In genomic region chr13:73109969-73110368, GRCh38 we compare ENCODE assay signal across 18 cellular contexts. TPM values are rescaled to one million over a fixed set of nuclear protein-coding genes. Genes with fewer than 3 reads are reported as not detected.
DNase-seq lines count a peak whose midpoint lies in the region; ATAC-seq and TF ChIP-seq lines count a peak whose summit lies in the region.
"Had no signal": no experiment of that assay in that cellular context is flagged by ENCODE, and none has a peak within 500 bp of the region (broad histone marks: within the 10 kb centered on the region; RNA-seq: fewer than 3 reads in every experiment).

No MANE protein-coding gene starts in this region.

- no peak overlapping the region for H3K27ac ChIP-seq in HEK293 (ENCODE audit: extremely low read depth, low read depth, low read length)
- H3K27ac ChIP-seq in heart right ventricle, result no peak overlapping the region
- H3K27ac ChIP-seq: 22Rv1, C4-2B had no signal

- ATAC-seq in GM21390 (IDR thresholded peaks at IDR 0.05; ENCODE audit: unreplicated experiment) (no peak), heart right ventricle (no peak)
- ATAC-seq: A549 had no signal

- peaks cover 17% of the 10 kb centered on the region for H3K4me1 ChIP-seq in Caco-2
- H3K4me1 ChIP-seq in HEK293 (ENCODE audit: control insufficient read depth, insufficient read depth, low read length), result no peaks in the 10 kb centered on the region
- H3K4me1 ChIP-seq in heart right ventricle, result no peaks in the 10 kb centered on the region

- POLR2A ChIA-PET in Caco-2 (lab: Charles Lee), result no interaction called here
- POLR2A ChIA-PET in HEK293 (lab: Yijun Ruan, JAX), result no interaction called here

- H3K36me3 ChIP-seq in Caco-2 (ENCODE audit: control insufficient read depth, insufficient read depth, low read length), result no peaks in the 10 kb centered on the region
- no peaks in the 10 kb centered on the region for H3K36me3 ChIP-seq in HEK293 (ENCODE audit: control insufficient read depth in 2 of 2, insufficient read depth in 1 of 2, low read length in 2 of 2)
- no peaks in the 10 kb centered on the region for H3K36me3 ChIP-seq in heart right ventricle
- H3K36me3 ChIP-seq: HAP-1 had no signal

- intact Hi-C loops in Caco-2 (cut with micrococcal nuclease; ENCODE audit: unreplicated experiment) (loop anchor here (10.0 kb wide), 1 partner anchor 285 kb away; no protein-coding TSS in a partner anchor), heart right ventricle (cut with DNase I) (no loop called here)

- H3K27me3 ChIP-seq in Caco-2 (replicated peaks; ENCODE audit: control insufficient read depth, insufficient read depth, low read length), result no peaks in the 10 kb centered on the region
- H3K27me3 ChIP-seq in heart right ventricle, result peaks cover 0 to 6% (median 0%) of the 10 kb centered on the region in 7 donors

- CTCF ChIA-PET in Caco-2 (lab: Charles Lee), result no interaction called here
- CTCF ChIA-PET in HEK293 (lab: Yijun Ruan, JAX), result interaction anchor here (0.5 to 0.6 kb wide), 2 partner anchors 15 to 645 kb away, joined by 5 read pairs; no protein-coding TSS in a partner anchor

- TF ChIP-seq CTCF in Caco-2 (IDR thresholded peaks at IDR 0.05; ENCODE audit: insufficient read depth in 1 of 2, low read depth in 1 of 2, low read length in 1 of 2, severe bottlenecking in 1 of 2, unreplicated experiment in 1 of 2), result no peak
- no peak for TF ChIP-seq CTCF in HEK293 (tag by site-specific recombination; IDR thresholded peaks at IDR 0.05)
- TF ChIP-seq CTCF in type B pancreatic cell (conservative IDR thresholded peaks at IDR 0.05), result no peak
- TF ChIP-seq CTCF in heart right ventricle (IDR thresholded peaks at IDR 0.05), result no peak

- H3K4me1 Mint-ChIP-seq in Caco-2 (ENCODE audit: low read depth, unreplicated experiment) (peaks cover 28% of the 10 kb centered on the region), type B pancreatic cell (ENCODE audit: unreplicated experiment) (peaks cover 21% of the 10 kb centered on the region)

- H3K36me3 Mint-ChIP-seq in Caco-2 (ENCODE audit: insufficient read depth, unreplicated experiment), result no peaks in the 10 kb centered on the region
- H3K36me3 Mint-ChIP-seq in type B pancreatic cell, result peaks cover 4% of the 10 kb centered on the region

- H3K9me3 ChIP-seq in Caco-2 (no peaks in the 10 kb centered on the region), HEK293 (ENCODE audit: control insufficient read depth, insufficient read depth, low read depth, low read length) (no peaks in the 10 kb centered on the region), heart right ventricle (no peaks in the 10 kb centered on the region)
- H3K9me3 ChIP-seq: A549, HAP-1 had no signal

- WGBS in heart right ventricle, 2 donors, result 82 to 89% methylated on average over 3 of the region's 3 CpGs

- no TSS peak for BruUV-seq in Caco-2 (replicated peaks; lab: Mats Ljungman, UMichigan)

- peak overlapping the region; percentile 9 for H3K27ac Mint-ChIP-seq in Caco-2 (ENCODE audit: unreplicated experiment)
- peak overlapping the region; percentile 19 for H3K27ac Mint-ChIP-seq in type B pancreatic cell
- H3K27ac Mint-ChIP-seq: CD4-positive, alpha-beta T cell had no signal

- H3K4me3 ChIP-seq in Caco-2 (ENCODE audit: low read depth, low read length) (no peak overlapping the region), HEK293 (ENCODE audit: low read depth, low read length) (no peak overlapping the region), heart right ventricle (no peak overlapping the region)
- H3K4me3 ChIP-seq: A549, HAP-1, K562 had no signal

- DNase-seq in Caco-2 (no peak), left kidney (ENCODE audit: low read depth, low spot score) (peak; percentile 31), type B pancreatic cell (ENCODE audit: extremely low spot score, unreplicated experiment) (no peak), heart right ventricle (no peak)
- DNase-seq in stimulated activated naive CD4-positive, alpha-beta T cell treated with Interleukin-2 at 50 U/mL for 16 hours (lab: John Stamatoyannopoulos, UW), result no peak
- DNase-seq: AML-193; CD4-positive, alpha-beta T cell; DMS79 treated with DMSO at 0.1 percent for 48 hours; GF-D8; HFFc6; IMR-90 had no signal

- peaks cover 9% of the 10 kb centered on the region for H3K9me3 Mint-ChIP-seq in Caco-2 (ENCODE audit: unreplicated experiment)
- H3K9me3 Mint-ChIP-seq in type B pancreatic cell, result no peaks in the 10 kb centered on the region
- H3K9me3 Mint-ChIP-seq: CD4-positive, alpha-beta T cell; HFFc6 had no signal

- H3K4me3 Mint-ChIP-seq in Caco-2 (ENCODE audit: unreplicated experiment) (no peak overlapping the region), type B pancreatic cell (no peak overlapping the region)
- H3K4me3 Mint-ChIP-seq: CD4-positive, alpha-beta T cell; HFFc6 had no signal

- no peaks in the 10 kb centered on the region for H3K27me3 Mint-ChIP-seq in Caco-2 (ENCODE audit: insufficient read depth, unreplicated experiment)
- no peaks in the 10 kb centered on the region for H3K27me3 Mint-ChIP-seq in type B pancreatic cell
- H3K27me3 Mint-ChIP-seq: CD4-positive, alpha-beta T cell had no signal

TF ChIP-seq in HEK293, 187 proteins besides CTCF, POLR2A, EP300 and RAD21:
- TF ChIP-seq BCL11A (tag by site-specific recombination; IDR thresholded peaks at IDR 0.05; ENCODE audit: low read depth) (no peak), ZNF664 (tag by site-specific recombination; IDR thresholded peaks at IDR 0.05) (peak; percentile 84; the same call in 1 of the 2 replicates)

RNA-seq across cellular contexts. Expression of gene KLF5, which starts 51.2 kb away (rescaled TPM):
- total RNA-seq in Caco-2 (2022) (80.1 and 103 TPM in 2 replicates), type B pancreatic cell (ENCODE audit: low replicate concordance) (189 and 632 TPM in 2 replicates), heart right ventricle (1 to 10 TPM in 9 of 10 donors, under 1 TPM in 1; 0.83 to 4.7 (median 3.1) TPM)
- 1 to 10 TPM in 1 of 2 donors, under 1 TPM in 1; 0.90 to 2.9 TPM for polyA plus RNA-seq in heart right ventricle

Comparison
In these comparisons a context has a peak if more than half of its experiments do, and no peak if none do; other contexts are left out.
1. RNA of gene KLF5, which starts 51.2 kb away (total RNA-seq): 189 to 632 TPM in type B pancreatic cell and 80.1 to 103 TPM in Caco-2; 0.83 to 4.7 TPM in heart right ventricle; every median in the first group is over 10 times any median in the second.